16 cellular contexts compared by ENCODE assay signal in the genomic region with DNA sequence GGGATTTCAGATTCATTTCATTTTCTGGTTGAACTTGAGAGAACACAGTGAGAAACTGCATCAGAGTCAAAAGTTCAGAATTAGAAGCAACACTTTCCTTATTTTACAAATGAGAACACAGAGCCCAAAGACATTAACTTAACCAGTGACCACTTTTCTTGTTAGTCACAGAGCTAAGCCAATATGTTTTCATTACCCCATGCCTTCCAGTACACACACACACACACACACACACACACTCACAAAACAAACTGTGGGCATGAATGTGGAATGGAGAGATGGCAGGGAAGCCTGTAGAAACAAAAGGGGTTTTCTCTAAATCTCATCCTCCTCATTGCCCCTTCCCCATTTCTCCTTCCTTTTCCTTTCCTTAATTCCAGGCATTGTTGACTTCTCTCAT.
DNase-seq lines count a peak whose midpoint lies in the region; ATAC-seq and TF ChIP-seq lines count a peak whose summit lies in the region.
"Had no signal": no experiment of that assay in that cellular context is flagged by ENCODE, and none has a peak within 500 bp of the region (broad histone marks: within the 10 kb centered on the region; RNA-seq: fewer than 3 reads in every experiment).

No MANE protein-coding gene starts in this region.

- ATAC-seq in activated CD8-positive, alpha-beta memory T cell treated with anti-CD3 and anti-CD28 coated beads, Interleukin-2, amount 10 ng/mL, durations not matched to agents 7 days and 5 days = no peak
- ATAC-seq: GM12878 had no signal

- intact Hi-C loops in thyroid gland (cut with DNase I) = no loop called here
- intact Hi-C loops in activated naive CD4-positive, alpha-beta T cell treated with anti-CD3 and anti-CD28 coated beads for 36 hours (cut with micrococcal nuclease) = no loop called here

- no peak overlapping the region for H3K4me3 Mint-ChIP-seq in activated naive CD4-positive, alpha-beta T cell treated with anti-CD3 and anti-CD28 coated beads for 36 hours
- no peak overlapping the region for H3K4me3 Mint-ChIP-seq in activated CD8-positive, alpha-beta memory T cell treated with anti-CD3 and anti-CD28 coated beads, Interleukin-2, amount 10 ng/mL, durations not matched to agents 7 days and 5 days
- H3K4me3 Mint-ChIP-seq: CD14-positive monocyte, H9 had no signal

- no peaks in the 10 kb centered on the region for H3K9me3 ChIP-seq in HEK293 (ENCODE audit: control insufficient read depth, insufficient read depth, low read depth, low read length)
- H3K9me3 ChIP-seq in thyroid gland = no peaks in the 10 kb centered on the region
- H3K9me3 ChIP-seq: BLaER1 had no signal

- POLR2A ChIA-PET in HEK293 (lab: Yijun Ruan, JAX) = no interaction called here

- peak; percentile 60 for DNase-seq in astrocyte of the hippocampus (ENCODE audit: low read depth, low spot score)
- DNase-seq in kidney tubule cell (ENCODE audit: low spot score) = peak; percentile 48
- peak; percentile 23 to 28 for DNase-seq in thyroid gland
- DNase-seq in SHP77 treated with DMSO at 0.1 percent for 48 hours (lab: John Stamatoyannopoulos, UW) = no peak
- DNase-seq in activated naive CD4-positive, alpha-beta T cell treated with anti-CD3 and anti-CD28 coated beads for 36 hours = no peak
- DNase-seq in NCI-H510A treated with DMSO at 0.1 percent for 48 hours (lab: John Stamatoyannopoulos, UW) = no peak
- no peak for DNase-seq in activated CD8-positive, alpha-beta memory T cell treated with anti-CD3 and anti-CD28 coated beads, Interleukin-2, amount 10 ng/mL, durations not matched to agents 7 days and 5 days
- DNase-seq: ACHN, DMS79 treated with DMSO at 0.1 percent for 48 hours, EL, H9 had no signal

- peaks cover 7% of the 10 kb centered on the region for H3K4me1 Mint-ChIP-seq in activated naive CD4-positive, alpha-beta T cell treated with anti-CD3 and anti-CD28 coated beads for 36 hours (ENCODE audit: low read depth)
- H3K4me1 Mint-ChIP-seq in activated CD8-positive, alpha-beta memory T cell treated with anti-CD3 and anti-CD28 coated beads, Interleukin-2, amount 10 ng/mL, durations not matched to agents 7 days and 5 days = peaks cover 2% of the 10 kb centered on the region

- TF ChIP-seq POLR2A in thyroid gland (IDR thresholded peaks at IDR 0.05) = no peak

- H3K27ac Mint-ChIP-seq in activated naive CD4-positive, alpha-beta T cell treated with anti-CD3 and anti-CD28 coated beads for 36 hours = no peak overlapping the region
- H3K27ac Mint-ChIP-seq in activated CD8-positive, alpha-beta memory T cell treated with anti-CD3 and anti-CD28 coated beads, Interleukin-2, amount 10 ng/mL, durations not matched to agents 7 days and 5 days = no peak overlapping the region
- H3K27ac Mint-ChIP-seq: CD14-positive monocyte, H9 had no signal

- H3K9me3 Mint-ChIP-seq in activated naive CD4-positive, alpha-beta T cell treated with anti-CD3 and anti-CD28 coated beads for 36 hours = no peaks in the 10 kb centered on the region
- H3K9me3 Mint-ChIP-seq in activated CD8-positive, alpha-beta memory T cell treated with anti-CD3 and anti-CD28 coated beads, Interleukin-2, amount 10 ng/mL, durations not matched to agents 7 days and 5 days (ENCODE audit: low read depth) = no peaks in the 10 kb centered on the region
- H3K9me3 Mint-ChIP-seq: H9 had no signal

- no peaks in the 10 kb centered on the region for H3K36me3 Mint-ChIP-seq in activated naive CD4-positive, alpha-beta T cell treated with anti-CD3 and anti-CD28 coated beads for 36 hours (ENCODE audit: low read depth)
- no peaks in the 10 kb centered on the region for H3K36me3 Mint-ChIP-seq in activated CD8-positive, alpha-beta memory T cell treated with anti-CD3 and anti-CD28 coated beads, Interleukin-2, amount 10 ng/mL, durations not matched to agents 7 days and 5 days
- H3K36me3 Mint-ChIP-seq: CD14-positive monocyte had no signal

- TF ChIP-seq CTCF in HEK293 (tag by site-specific recombination; IDR thresholded peaks at IDR 0.05) (no peak), thyroid gland (IDR thresholded peaks at IDR 0.05) (no peak)

- H3K36me3 ChIP-seq in HEK293 (ENCODE audit: control insufficient read depth in 2 of 2, insufficient read depth in 1 of 2, low read length in 2 of 2) = no peaks in the 10 kb centered on the region
- no peaks in the 10 kb centered on the region for H3K36me3 ChIP-seq in thyroid gland
- H3K36me3 ChIP-seq: BLaER1 had no signal

- H3K27me3 Mint-ChIP-seq in activated naive CD4-positive, alpha-beta T cell treated with anti-CD3 and anti-CD28 coated beads for 36 hours (ENCODE audit: low read depth) = no peaks in the 10 kb centered on the region
- H3K27me3 Mint-ChIP-seq in activated CD8-positive, alpha-beta memory T cell treated with anti-CD3 and anti-CD28 coated beads, Interleukin-2, amount 10 ng/mL, durations not matched to agents 7 days and 5 days = no peaks in the 10 kb centered on the region

- H3K27ac ChIP-seq in HEK293 (ENCODE audit: extremely low read depth, low read depth, low read length) = no peak overlapping the region
- no peak overlapping the region for H3K27ac ChIP-seq in thyroid gland
- H3K27ac ChIP-seq: BLaER1, KMS-11 had no signal

- CTCF ChIA-PET in HEK293 (lab: Yijun Ruan, JAX) = no interaction called here
- CTCF ChIA-PET in activated naive CD4-positive, alpha-beta T cell treated with anti-CD3 and anti-CD28 coated beads for 36 hours (lab: Charles Lee) = no interaction called here
- CTCF ChIA-PET in activated CD8-positive, alpha-beta memory T cell treated with anti-CD3 and anti-CD28 coated beads, Interleukin-2, amount 10 ng/mL, durations not matched to agents 7 days and 5 days (lab: Charles Lee) = no interaction called here

- H3K4me3 ChIP-seq in HEK293 (ENCODE audit: low read depth, low read length) (no peak overlapping the region), thyroid gland (replicated peaks in 1 of 3) (no peak overlapping the region)
- H3K4me3 ChIP-seq: BLaER1, GM12878 had no signal

- H3K27me3 ChIP-seq in thyroid gland = no peaks in the 10 kb centered on the region
- H3K27me3 ChIP-seq: BLaER1 had no signal

- peaks cover 6% of the 10 kb centered on the region; the same call in 1 of the 2 replicates for H3K4me1 ChIP-seq in HEK293 (ENCODE audit: control insufficient read depth, insufficient read depth, low read length)
- peaks cover 17 to 23% of the 10 kb centered on the region in 2 donors for H3K4me1 ChIP-seq in thyroid gland
- H3K4me1 ChIP-seq: BLaER1 had no signal

TF ChIP-seq in HEK293, 187 proteins besides CTCF, POLR2A, EP300 and RAD21:
- TF ChIP-seq ZNF521 (tag by site-specific recombination; IDR thresholded peaks at IDR 0.05) (no peak), GLIS1 (tag by site-specific recombination; IDR thresholded peaks at IDR 0.05) (peak; percentile 65), ZNF2 (tag by site-specific recombination; IDR thresholded peaks at IDR 0.05) (no peak)

Comparison
In these comparisons a context has a peak if more than half of its experiments do, and no peak if none do; other contexts are left out.
1. DNase-seq: peak in astrocyte of the hippocampus (single experiment), kidney tubule cell (single experiment) and thyroid gland (2 of 2); none in SHP77 treated with DMSO at 0.1 percent for 48 hours (single experiment), activated naive CD4-positive, alpha-beta T cell treated with anti-CD3 and anti-CD28 coated beads for 36 hours (single experiment), NCI-H510A treated with DMSO at 0.1 percent for 48 hours (single experiment) and activated CD8-positive, alpha-beta memory T cell treated with anti-CD3 and anti-CD28 coated beads, Interleukin-2, amount 10 ng/mL, durations not matched to agents 7 days and 5 days (single experiment).